In genomic region chr21:42653492-42654061, GRCh38 we compare ENCODE assay signal across 8 cellular contexts. TPM values are rescaled to one million over a fixed set of nuclear protein-coding genes. Genes with fewer than 3 reads are reported as not detected.
DNase-seq lines count a peak whose midpoint lies in the region; TF ChIP-seq lines count a peak whose summit lies in the region.

PDE9A (plus strand) TSS chr21:42653621; CDS start chr21:42653815, 194 bp downstream.

- CTCF ChIA-PET in activated CD4-positive, alpha-beta memory T cell treated with anti-CD3 and anti-CD28 coated beads, Interleukin-2, amount 10 ng/mL, durations not matched to agents 7 days and 5 days (lab: Charles Lee) = interaction anchor here (0.9 to 1.1 kb wide), 2 partner anchors 31 to 61 kb away, joined by 3 to 4 read pairs; no protein-coding TSS in a partner anchor

- H3K27me3 Mint-ChIP-seq in activated CD4-positive, alpha-beta memory T cell treated with anti-CD3 and anti-CD28 coated beads, Interleukin-2, amount 10 ng/mL, durations not matched to agents 7 days and 5 days = peaks cover 51% of the 10 kb centered on the region
- H3K27me3 Mint-ChIP-seq in osteocyte (ENCODE audit: unreplicated experiment) = peaks cover 16% of the 10 kb centered on the region

- TF ChIP-seq CTCF in fibroblast of villous mesenchyme (IDR thresholded peaks at IDR 0.05; ENCODE audit: insufficient read depth, low read depth, low read length) (no peak), osteocyte (IDR thresholded peaks at IDR 0.05) (no peak)

- H3K4me3 Mint-ChIP-seq in activated CD4-positive, alpha-beta memory T cell treated with anti-CD3 and anti-CD28 coated beads, Interleukin-2, amount 10 ng/mL, durations not matched to agents 7 days and 5 days = peak within 1 kb of the TSS; percentile 64
- H3K4me3 Mint-ChIP-seq in osteocyte (ENCODE audit: unreplicated experiment) = peak within 1 kb of the TSS; percentile 79

- H3K4me1 Mint-ChIP-seq in activated CD4-positive, alpha-beta memory T cell treated with anti-CD3 and anti-CD28 coated beads, Interleukin-2, amount 10 ng/mL, durations not matched to agents 7 days and 5 days = peaks cover 15% of the 10 kb centered on the region
- peaks cover 25% of the 10 kb centered on the region for H3K4me1 Mint-ChIP-seq in osteocyte (ENCODE audit: unreplicated experiment)

- H3K4me3 ChIP-seq in fibroblast of villous mesenchyme (ENCODE audit: low read depth, low read length) = peak within 1 kb of the TSS; percentile 63

- peak; percentile 19 to 54 (median 31) for DNase-seq in stimulated activated naive CD4-positive, alpha-beta T cell (lab: John Stamatoyannopoulos, UW)
- DNase-seq in stimulated activated naive CD4-positive, alpha-beta T cell treated with Interleukin-2 at 50 U/mL for 16 hours (lab: John Stamatoyannopoulos, UW) = no peak
- peak; percentile 31 for DNase-seq in activated CD4-positive, alpha-beta memory T cell treated with anti-CD3 and anti-CD28 coated beads, Interleukin-2, amount 10 ng/mL, durations not matched to agents 7 days and 5 days
- DNase-seq in fibroblast of villous mesenchyme (ENCODE audit: low read depth) (no peak), osteocyte (ENCODE audit: extremely low spot score, unreplicated experiment) (no peak), hepatic stellate cell (ENCODE audit: low spot score) (no peak), dedifferentiated amniotic fluid mesenchymal stem cell (ENCODE audit: extremely low spot score) (no peak), DMS79 (lab: John Stamatoyannopoulos, UW) (no peak)

- H3K27ac Mint-ChIP-seq in activated CD4-positive, alpha-beta memory T cell treated with anti-CD3 and anti-CD28 coated beads, Interleukin-2, amount 10 ng/mL, durations not matched to agents 7 days and 5 days = no peak within 1 kb of the TSS
- H3K27ac Mint-ChIP-seq in osteocyte (ENCODE audit: unreplicated experiment) = peak within 1 kb of the TSS; percentile 56

- POLR2A ChIA-PET in activated CD4-positive, alpha-beta memory T cell treated with anti-CD3 and anti-CD28 coated beads, Interleukin-2, amount 10 ng/mL, durations not matched to agents 7 days and 5 days (lab: Charles Lee) = interaction anchor here (0.9 to 2.1 kb wide), 5 partner anchors 18 to 85 kb away, joined by 3 to 9 read pairs (median 3); no protein-coding TSS in a partner anchor

- peaks cover 5% of the 10 kb centered on the region for H3K36me3 Mint-ChIP-seq in activated CD4-positive, alpha-beta memory T cell treated with anti-CD3 and anti-CD28 coated beads, Interleukin-2, amount 10 ng/mL, durations not matched to agents 7 days and 5 days (ENCODE audit: low read depth)
- no peaks in the 10 kb centered on the region for H3K36me3 Mint-ChIP-seq in osteocyte (ENCODE audit: unreplicated experiment)

- H3K9me3 Mint-ChIP-seq in activated CD4-positive, alpha-beta memory T cell treated with anti-CD3 and anti-CD28 coated beads, Interleukin-2, amount 10 ng/mL, durations not matched to agents 7 days and 5 days = no peaks in the 10 kb centered on the region
- no peaks in the 10 kb centered on the region for H3K9me3 Mint-ChIP-seq in osteocyte (ENCODE audit: unreplicated experiment)

RNA-seq across cellular contexts. Expression of gene PDE9A, which starts in this region (rescaled TPM):
- total RNA-seq in activated CD4-positive, alpha-beta memory T cell treated with anti-CD3 and anti-CD28 coated beads, Interleukin-2, amount 10 ng/mL, durations not matched to agents 7 days and 5 days = 10 to 100 TPM; 13.9 to 14.3 TPM
- total RNA-seq in fibroblast of villous mesenchyme (3.9 and 9.5 TPM in 2 replicates), osteocyte (8.5 and 12.3 TPM in 2 replicates)

Comparison
In these comparisons a context has a peak if more than half of its experiments do, and no peak if none do; other contexts are left out.
1. DNase-seq: peak in stimulated activated naive CD4-positive, alpha-beta T cell (6 of 6) and activated CD4-positive, alpha-beta memory T cell treated with anti-CD3 and anti-CD28 coated beads, Interleukin-2, amount 10 ng/mL, durations not matched to agents 7 days and 5 days (single experiment); none in stimulated activated naive CD4-positive, alpha-beta T cell treated with Interleukin-2 at 50 U/mL for 16 hours (single experiment), fibroblast of villous mesenchyme (single experiment), osteocyte (single experiment), hepatic stellate cell (single experiment), dedifferentiated amniotic fluid mesenchymal stem cell (single experiment) and DMS79 (single experiment).